In genomic region chr10:92822060-92822634, GRCh38 we compare ENCODE assay signal across 9 cellular contexts. TPM values are rescaled to one million over a fixed set of nuclear protein-coding genes. Genes with fewer than 3 reads are reported as not detected.
DNase-seq lines count a peak whose midpoint lies in the region; ATAC-seq and TF ChIP-seq lines count a peak whose summit lies in the region.
"Had no signal": no experiment of that assay in that cellular context is flagged by ENCODE, and none has a peak within 500 bp of the region (broad histone marks: within the 10 kb centered on the region; RNA-seq: fewer than 3 reads in every experiment).

No MANE protein-coding gene starts in this region.

- H3K79me1 ChIP-seq in mesenchymal stem cell (replicated peaks; ENCODE audit: low read length, poor library complexity, severe bottlenecking): no peaks in the 10 kb centered on the region

- H2AK5ac ChIP-seq in mesenchymal stem cell (ENCODE audit: low read length, severe bottlenecking): no peak overlapping the region

- H2BK15ac ChIP-seq in mesenchymal stem cell (ENCODE audit: low read depth, poor library complexity, severe bottlenecking): no peak overlapping the region

- peak overlapping the region; percentile 64 for H3K9ac ChIP-seq in mesenchymal stem cell (ENCODE audit: low read length)

- H4K91ac ChIP-seq in mesenchymal stem cell (ENCODE audit: low read length): no peak overlapping the region

- no peaks in the 10 kb centered on the region for H3K27me3 ChIP-seq in body of pancreas
- H3K27me3 ChIP-seq in mesenchymal stem cell (ENCODE audit: control insufficient read depth in 1 of 2, insufficient read depth in 1 of 2, low read length in 2 of 2): no peaks in the 10 kb centered on the region

- TF ChIP-seq EP300 in Ishikawa (IDR thresholded peaks at IDR 0.05; ENCODE audit: borderline replicate concordance): no peak

- ATAC-seq in body of pancreas (peak; percentile 69), GM19351 (IDR thresholded peaks at IDR 0.05; ENCODE audit: unreplicated experiment) (no peak), GM21528 (IDR thresholded peaks at IDR 0.05; ENCODE audit: low FRiP score, unreplicated experiment) (no peak)

- H2BK120ac ChIP-seq in mesenchymal stem cell (ENCODE audit: low read depth, low read length): no peak overlapping the region

- no peak overlapping the region for H3K4me3 ChIP-seq in body of pancreas
- no peak overlapping the region for H3K4me3 ChIP-seq in mesenchymal stem cell (ENCODE audit: insufficient read depth in 1 of 2, low read depth in 1 of 2, low read length in 2 of 2)

- no peak overlapping the region for H2BK5ac ChIP-seq in mesenchymal stem cell (ENCODE audit: low read depth, low read length, poor library complexity, severe bottlenecking)

- no peak overlapping the region for H3K14ac ChIP-seq in mesenchymal stem cell (ENCODE audit: low read length in 2 of 2)

- H3K36me3 ChIP-seq in body of pancreas (replicated peaks in 1 of 2; ENCODE audit: insufficient read depth in 1 of 2, low read depth in 2 of 2) (no peaks in the 10 kb centered on the region), mesenchymal stem cell (ENCODE audit: control insufficient read depth in 1 of 2, insufficient read depth in 2 of 2, low read depth in 1 of 2, low read length in 2 of 2) (no peaks in the 10 kb centered on the region)

- H3K23ac ChIP-seq in mesenchymal stem cell (ENCODE audit: low read length in 2 of 2): no peak overlapping the region

- H3K9me3 ChIP-seq in body of pancreas (no peaks in the 10 kb centered on the region), mesenchymal stem cell (ENCODE audit: control insufficient read depth, low read length) (no peaks in the 10 kb centered on the region)

- no peak overlapping the region for H4K8ac ChIP-seq in mesenchymal stem cell (ENCODE audit: low read length)

- no peak for TF ChIP-seq POLR2A in body of pancreas (IDR thresholded peaks at IDR 0.05)

- TF ChIP-seq RAD21 in Ishikawa (IDR thresholded peaks at IDR 0.05; ENCODE audit: low read depth): no peak

- no peak overlapping the region for H2BK12ac ChIP-seq in mesenchymal stem cell (ENCODE audit: low read length in 2 of 2)

- intact Hi-C loops in body of pancreas (cut with DNase I): no loop called here

- TF ChIP-seq CTCF in body of pancreas (IDR thresholded peaks at IDR 0.05): no peak

- DNase-seq in AML-193 (lab: John Stamatoyannopoulos, UW) (peak; percentile 55 to 62), body of pancreas (no peak), mesenchymal stem cell (peak; percentile 88), activated gamma-delta T cell (lab: John Stamatoyannopoulos, UW) (no peak), NCI-H187 treated with DMSO at 0.1 percent for 48 hours (lab: John Stamatoyannopoulos, UW) (no peak)
- DNase-seq: cerebellar nuclear complex had no signal

- H3K18ac ChIP-seq in mesenchymal stem cell (ENCODE audit: low read depth in 1 of 2, low read length in 2 of 2): no peak overlapping the region

- WGBS in body of pancreas, 2 donors: 31 to 39% methylated on average over 6 of the region's 6 CpGs
- WGBS in mesenchymal stem cell: 2% methylated on average over 3 of the region's 6 CpGs

- H3K4ac ChIP-seq in mesenchymal stem cell (ENCODE audit: low read depth in 1 of 2, low read length in 2 of 2): no peak overlapping the region

- H3K27ac ChIP-seq in body of pancreas (peak overlapping the region in 3 of 4 donors; percentile 17 to 70 (median 57)), mesenchymal stem cell (ENCODE audit: low read length, poor library complexity, severe bottlenecking) (no peak overlapping the region)

- H2AFZ ChIP-seq in mesenchymal stem cell (ENCODE audit: low read depth, low read length): no peak overlapping the region

- H3K4me2 ChIP-seq in mesenchymal stem cell (ENCODE audit: low read length, poor library complexity, severe bottlenecking): no peak overlapping the region

- peaks cover 15% of the 10 kb centered on the region for H3K4me1 ChIP-seq in body of pancreas
- no peaks in the 10 kb centered on the region for H3K4me1 ChIP-seq in mesenchymal stem cell (ENCODE audit: control insufficient read depth, insufficient read depth, low read depth, low read length)

TF ChIP-seq in Ishikawa, 13 proteins besides CTCF, POLR2A, EP300 and RAD21:
- TF ChIP-seq TAF1 (IDR thresholded peaks at IDR 0.05; ENCODE audit: low read depth) (0 out of 2 replicates have a peak, but pooled peaks have one; percentile 41), TEAD4 (IDR thresholded peaks at IDR 0.05) (no peak)

RNA-seq across cellular contexts. Expression of gene EXOC6, which starts 26.2 kb away (rescaled TPM):
- 10 to 100 TPM; 13.2 to 70.8 TPM for total RNA-seq in body of pancreas
- polyA plus RNA-seq in mesenchymal stem cell (2013, experiment 1 of 2): 6.3 TPM
- polyA plus RNA-seq in mesenchymal stem cell (2013, experiment 2 of 2): 6.8 TPM

Comparison
In these comparisons a context has a peak if more than half of its experiments do, and no peak if none do; other contexts are left out.
1. DNase-seq: peak in AML-193 (2 of 2) and mesenchymal stem cell (single experiment); none in body of pancreas (0 of 4), activated gamma-delta T cell (single experiment) and NCI-H187 treated with DMSO at 0.1 percent for 48 hours (single experiment).